Comparison of ENCODE assay signal across 19 cellular contexts in the genomic region with DNA sequence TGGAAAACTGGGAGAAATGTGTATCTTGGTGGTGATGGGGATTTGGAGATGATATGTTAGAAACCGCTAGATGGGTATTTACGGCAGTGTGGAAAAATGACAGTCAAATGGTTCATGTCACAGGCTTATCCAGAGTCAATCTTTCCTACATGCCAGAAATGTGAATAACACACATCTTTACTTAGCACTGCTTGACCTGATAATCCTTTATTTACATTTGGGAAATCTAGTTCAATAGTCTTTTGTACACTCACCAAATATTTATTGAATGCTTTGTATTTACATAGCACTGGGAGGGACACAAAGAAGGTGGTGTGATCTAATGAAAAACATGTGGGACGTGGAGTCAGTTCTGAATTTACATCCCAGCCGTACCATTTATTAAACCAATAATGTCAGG.
DNase-seq lines count a peak whose midpoint lies in the region; ATAC-seq and TF ChIP-seq lines count a peak whose summit lies in the region.
"Had no signal": no experiment of that assay in that cellular context is flagged by ENCODE, and none has a peak within 500 bp of the region (broad histone marks: within the 10 kb centered on the region; RNA-seq: fewer than 3 reads in every experiment).

No MANE protein-coding gene starts in this region.

- H3K36me3 Mint-ChIP-seq in activated T-helper 17 cell treated with anti-CD3 and anti-CD28 coated beads, Interleukin-2, amount 50 U/mL, for 72 hours (ENCODE audit: low read depth), result no peaks in the 10 kb centered on the region
- H3K36me3 Mint-ChIP-seq: activated naive CD8-positive, alpha-beta T cell had no signal

- H3K4me3 ChIP-seq in BJ (ENCODE audit: low read depth, low read length) (no peak overlapping the region), SJSA1 (no peak overlapping the region), foreskin fibroblast (ENCODE audit: low read depth in 1 of 2, low read length in 2 of 2) (no peak overlapping the region), MG63 (no peak overlapping the region)
- H3K4me3 ChIP-seq: BLaER1, GM23338, spleen, thoracic aorta had no signal

- H3K27me3 Mint-ChIP-seq in activated T-helper 17 cell treated with anti-CD3 and anti-CD28 coated beads, Interleukin-2, amount 50 U/mL, for 72 hours, result no peaks in the 10 kb centered on the region
- H3K27me3 Mint-ChIP-seq: activated naive CD8-positive, alpha-beta T cell; progenitor cell of endocrine pancreas had no signal

- H3K4me1 ChIP-seq in SJSA1 (replicated peaks), result peaks cover 17% of the 10 kb centered on the region
- H3K4me1 ChIP-seq: spleen had no signal

- peak; percentile 29 for DNase-seq in BJ (ENCODE audit: low read depth)
- DNase-seq in HS-5 (ENCODE audit: low read depth), result peak; percentile 66
- peak in 1 of 2 experiments; percentile 72 for DNase-seq in SJSA1 (ENCODE audit: low read depth in 1 of 2, low spot score in 2 of 2)
- DNase-seq in foreskin fibroblast, result peak; percentile 12 to 70
- no peak for DNase-seq in posterior vena cava (ENCODE audit: low spot score)
- DNase-seq in MG63, result no peak
- no peak for DNase-seq in NCI-H1694 (lab: John Stamatoyannopoulos, UW)
- DNase-seq: activated T-cell treated with anti-CD3 and anti-CD28 coated beads, Interleukin-2, amount 50 U/mL, for 72 hours; hippocampal formation; NCI-H2029; nephron progenitor cell; spleen; T-helper 1 cell had no signal

- no peak overlapping the region for H3K4me3 Mint-ChIP-seq in activated T-helper 17 cell treated with anti-CD3 and anti-CD28 coated beads, Interleukin-2, amount 50 U/mL, for 72 hours
- H3K4me3 Mint-ChIP-seq: activated naive CD8-positive, alpha-beta T cell; activated T-cell treated with anti-CD3 and anti-CD28 coated beads, Interleukin-2, amount 50 U/mL, for 72 hours; GM23338; nephron progenitor cell had no signal

- CTCF ChIA-PET in BJ (lab: Yijun Ruan, JAX), result no interaction called here

- no peak overlapping the region for H3K27ac Mint-ChIP-seq in activated T-helper 17 cell treated with anti-CD3 and anti-CD28 coated beads, Interleukin-2, amount 50 U/mL, for 72 hours
- H3K27ac Mint-ChIP-seq: activated naive CD8-positive, alpha-beta T cell; activated T-cell treated with anti-CD3 and anti-CD28 coated beads, Interleukin-2, amount 50 U/mL, for 72 hours; GM23338; nephron progenitor cell; progenitor cell of endocrine pancreas had no signal

- H3K27me3 ChIP-seq in BJ (ENCODE audit: control insufficient read depth, insufficient read depth, low read length), result no peaks in the 10 kb centered on the region
- H3K27me3 ChIP-seq in SJSA1 (replicated peaks), result no peaks in the 10 kb centered on the region
- no peaks in the 10 kb centered on the region for H3K27me3 ChIP-seq in MG63
- H3K27me3 ChIP-seq: BLaER1, spleen had no signal

- TF ChIP-seq CTCF in BJ (IDR thresholded peaks at IDR 0.05; ENCODE audit: insufficient read depth, low read depth, low read length) (no peak), foreskin fibroblast (IDR thresholded peaks at IDR 0.05; ENCODE audit: low read depth, low read length) (no peak)

- H3K27ac ChIP-seq in SJSA1, result peak overlapping the region; percentile 42
- H3K27ac ChIP-seq: BLaER1, spleen, thoracic aorta had no signal

- intact Hi-C loops in posterior vena cava (cut with DNase I), result no loop called here

- H3K9me3 ChIP-seq in SJSA1 (replicated peaks), result no peaks in the 10 kb centered on the region
- H3K9me3 ChIP-seq in MG63, result no peaks in the 10 kb centered on the region
- H3K9me3 ChIP-seq: thoracic aorta had no signal

- no peak for ATAC-seq in activated T-helper 17 cell treated with anti-CD3 and anti-CD28 coated beads, Interleukin-2, amount 50 U/mL, for 72 hours (replicated peaks)
- ATAC-seq: activated T-cell treated with anti-CD3 and anti-CD28 coated beads, Interleukin-2, amount 50 U/mL, for 72 hours; GM23338 had no signal

- no peaks in the 10 kb centered on the region for H3K4me1 Mint-ChIP-seq in activated T-helper 17 cell treated with anti-CD3 and anti-CD28 coated beads, Interleukin-2, amount 50 U/mL, for 72 hours
- H3K4me1 Mint-ChIP-seq: GM23338, nephron progenitor cell had no signal

- peaks cover 5% of the 10 kb centered on the region for H3K9me3 Mint-ChIP-seq in activated T-helper 17 cell treated with anti-CD3 and anti-CD28 coated beads, Interleukin-2, amount 50 U/mL, for 72 hours
- H3K9me3 Mint-ChIP-seq: GM23338 had no signal

- H3K36me3 ChIP-seq in BJ (ENCODE audit: control insufficient read depth, insufficient read depth, low read length) (no peaks in the 10 kb centered on the region), SJSA1 (no peaks in the 10 kb centered on the region), MG63 (no peaks in the 10 kb centered on the region)
- H3K36me3 ChIP-seq: BLaER1, spleen, thoracic aorta had no signal

- POLR2A ChIA-PET in BJ (lab: Charles Lee), result no interaction called here

Comparison
In these comparisons a context has a peak if more than half of its experiments do, and no peak if none do; other contexts are left out.
1. DNase-seq: peak in BJ (single experiment), HS-5 (single experiment) and foreskin fibroblast (2 of 2); none in posterior vena cava (single experiment), MG63 (single experiment) and NCI-H1694 (single experiment).